In the genomic region with DNA sequence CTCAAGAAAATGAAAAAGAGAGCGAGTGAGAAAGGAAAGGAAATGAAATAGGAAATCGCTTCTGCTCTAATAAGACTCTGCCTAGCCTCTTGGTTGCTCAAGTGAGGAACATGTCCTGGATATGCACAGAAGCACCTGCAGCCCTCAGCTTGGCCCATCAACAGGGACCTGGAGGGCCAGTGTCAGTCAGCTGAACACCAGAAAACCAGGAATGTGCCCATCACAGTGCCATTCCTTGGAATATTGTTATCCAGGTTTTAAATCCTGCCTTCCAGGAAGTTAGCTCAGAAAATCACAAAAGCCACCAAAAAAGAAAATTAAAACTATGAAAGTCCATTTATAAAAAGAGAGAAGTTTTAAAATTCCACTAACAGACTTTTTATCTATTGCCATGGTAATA, we compare ENCODE assay signal across 22 cellular contexts.
DNase-seq lines count a peak whose midpoint lies in the region; ATAC-seq and TF ChIP-seq lines count a peak whose summit lies in the region.
"Had no signal": no experiment of that assay in that cellular context is flagged by ENCODE, and none has a peak within 500 bp of the region (broad histone marks: within the 10 kb centered on the region; RNA-seq: fewer than 3 reads in every experiment).

No MANE protein-coding gene starts in this region.

- no peak overlapping the region for H3K27ac Mint-ChIP-seq in WTC11
- H3K27ac Mint-ChIP-seq in activated CD4-positive, alpha-beta memory T cell treated with anti-CD3 and anti-CD28 coated beads for 36 hours: no peak overlapping the region
- H3K27ac Mint-ChIP-seq: CD4-positive, alpha-beta memory T cell; IgD-negative memory B cell had no signal

- intact Hi-C loops in prostate gland (cut with DNase I): no loop called here
- intact Hi-C loops in activated CD4-positive, alpha-beta memory T cell treated with anti-CD3 and anti-CD28 coated beads for 36 hours (cut with micrococcal nuclease): no loop called here

- H3K27ac ChIP-seq in gastroesophageal sphincter (peak overlapping the region in 3 of 4 donors; percentile 50 to 78 (median 52)), rectal smooth muscle tissue (ENCODE audit: low read depth, low read length) (peak overlapping the region; percentile 95), prostate gland (no peak overlapping the region)

- WGBS in gastroesophageal sphincter (ENCODE audit: low coverage in 1 of 2), 2 donors: 100% methylated on average over 2 of the region's 2 CpGs; no CpG with 5 or more reads in 1 of the 2 donors
- 93% methylated on average over 2 of the region's 2 CpGs for WGBS in prostate gland

- peaks cover 6% of the 10 kb centered on the region for H3K36me3 Mint-ChIP-seq in WTC11
- H3K36me3 Mint-ChIP-seq in activated CD4-positive, alpha-beta memory T cell treated with anti-CD3 and anti-CD28 coated beads for 36 hours: no peaks in the 10 kb centered on the region
- H3K36me3 Mint-ChIP-seq: CD4-positive, alpha-beta memory T cell; IgD-negative memory B cell had no signal

- H3K4me1 ChIP-seq in gastroesophageal sphincter (peaks cover 0 to 31% (median 0%) of the 10 kb centered on the region in 3 donors), rectal smooth muscle tissue (ENCODE audit: control insufficient read depth, insufficient read depth, low read length) (peaks cover 17% of the 10 kb centered on the region), prostate gland (replicated peaks) (no peaks in the 10 kb centered on the region)
- H3K4me1 ChIP-seq: BE2C, Caco-2 had no signal

- H3K9ac ChIP-seq in rectal smooth muscle tissue (ENCODE audit: low read length): no peak overlapping the region
- H3K9ac ChIP-seq: SK-N-SH had no signal

- H3K36me3 ChIP-seq in gastroesophageal sphincter (no peaks in the 10 kb centered on the region), rectal smooth muscle tissue (ENCODE audit: control insufficient read depth, insufficient read depth, low read length) (no peaks in the 10 kb centered on the region), prostate gland (no peaks in the 10 kb centered on the region)
- H3K36me3 ChIP-seq: BE2C had no signal

- H3K9me3 Mint-ChIP-seq in WTC11: peaks cover 8% of the 10 kb centered on the region
- H3K9me3 Mint-ChIP-seq in activated CD4-positive, alpha-beta memory T cell treated with anti-CD3 and anti-CD28 coated beads for 36 hours: peaks cover 3% of the 10 kb centered on the region

- no peak for TF ChIP-seq EP300 in gastroesophageal sphincter (IDR thresholded peaks at IDR 0.05)

- H3K4me3 ChIP-seq in gastroesophageal sphincter: no peak overlapping the region
- H3K4me3 ChIP-seq in rectal smooth muscle tissue (ENCODE audit: low read length): peak overlapping the region; percentile 34
- no peak overlapping the region for H3K4me3 ChIP-seq in prostate gland

- CTCF ChIA-PET in WTC11 (lab: Charles Lee): no interaction called here
- CTCF ChIA-PET in activated CD4-positive, alpha-beta memory T cell treated with anti-CD3 and anti-CD28 coated beads for 36 hours (lab: Charles Lee): no interaction called here

- H3K9me3 ChIP-seq in gastroesophageal sphincter (no peaks in the 10 kb centered on the region), prostate gland (no peaks in the 10 kb centered on the region)
- H3K9me3 ChIP-seq: BE2C, Caco-2, SK-N-SH had no signal

- ATAC-seq in WTC11 (no peak), gastroesophageal sphincter (no peak), HG02610 (IDR thresholded peaks at IDR 0.05; ENCODE audit: unreplicated experiment) (no peak)
- ATAC-seq: Panc1 had no signal

- TF ChIP-seq CTCF in WTC11 (IDR thresholded peaks at IDR 0.05): no peak
- TF ChIP-seq CTCF in gastroesophageal sphincter (IDR thresholded peaks at IDR 0.05): no peak
- TF ChIP-seq CTCF in prostate gland (IDR thresholded peaks at IDR 0.05): no peak

- DNase-seq in WTC11 (ENCODE audit: low spot score) (no peak), amygdala (lab: John Stamatoyannopoulos, UW) (no peak), prostate gland (ENCODE audit: low spot score) (no peak)
- no peak for DNase-seq in activated CD4-positive, alpha-beta memory T cell treated with anti-CD3 and anti-CD28 coated beads for 36 hours
- DNase-seq: BE2C; Caco-2; CD4-positive, alpha-beta memory T cell; DMS153; GOT3; HCEC 1CT; NCI-H1105; NCI-H2029 treated with DMSO at 0.1 percent for 48 hours; NCI-H226; NCI-H510A treated with DMSO at 0.1 percent for 48 hours; NCI-H82; SIG-M5; SK-N-SH had no signal

- TF ChIP-seq POLR2A in gastroesophageal sphincter (IDR thresholded peaks at IDR 0.05) (no peak), prostate gland (IDR thresholded peaks at IDR 0.05) (no peak)

- no peak overlapping the region for H3K4me3 Mint-ChIP-seq in WTC11
- no peak overlapping the region for H3K4me3 Mint-ChIP-seq in activated CD4-positive, alpha-beta memory T cell treated with anti-CD3 and anti-CD28 coated beads for 36 hours
- H3K4me3 Mint-ChIP-seq: CD4-positive, alpha-beta memory T cell; IgD-negative memory B cell had no signal

- H3K27me3 Mint-ChIP-seq in WTC11 (ENCODE audit: low read depth): no peaks in the 10 kb centered on the region
- no peaks in the 10 kb centered on the region for H3K27me3 Mint-ChIP-seq in activated CD4-positive, alpha-beta memory T cell treated with anti-CD3 and anti-CD28 coated beads for 36 hours

- peaks cover 6% of the 10 kb centered on the region for H3K4me1 Mint-ChIP-seq in WTC11
- no peaks in the 10 kb centered on the region for H3K4me1 Mint-ChIP-seq in activated CD4-positive, alpha-beta memory T cell treated with anti-CD3 and anti-CD28 coated beads for 36 hours (ENCODE audit: low read depth)
- H3K4me1 Mint-ChIP-seq: CD4-positive, alpha-beta memory T cell; IgD-negative memory B cell had no signal

- H3K27me3 ChIP-seq in gastroesophageal sphincter (no peaks in the 10 kb centered on the region), rectal smooth muscle tissue (ENCODE audit: control insufficient read depth, insufficient read depth, low read length) (no peaks in the 10 kb centered on the region), prostate gland (replicated peaks; ENCODE audit: insufficient read depth) (no peaks in the 10 kb centered on the region)
- H3K27me3 ChIP-seq: BE2C had no signal

- POLR2A ChIA-PET in WTC11 (lab: Charles Lee): no interaction called here
- POLR2A ChIA-PET in activated CD4-positive, alpha-beta memory T cell treated with anti-CD3 and anti-CD28 coated beads for 36 hours (lab: Charles Lee): no interaction called here

TF ChIP-seq in WTC11, 78 proteins besides CTCF, POLR2A, EP300 and RAD21:
- no peak for TF ChIP-seq FOXJ3 (CRISPR knock-in tag; IDR thresholded peaks at IDR 0.05; ENCODE audit: borderline replicate concordance)
- TF ChIP-seq, protein P1, sequence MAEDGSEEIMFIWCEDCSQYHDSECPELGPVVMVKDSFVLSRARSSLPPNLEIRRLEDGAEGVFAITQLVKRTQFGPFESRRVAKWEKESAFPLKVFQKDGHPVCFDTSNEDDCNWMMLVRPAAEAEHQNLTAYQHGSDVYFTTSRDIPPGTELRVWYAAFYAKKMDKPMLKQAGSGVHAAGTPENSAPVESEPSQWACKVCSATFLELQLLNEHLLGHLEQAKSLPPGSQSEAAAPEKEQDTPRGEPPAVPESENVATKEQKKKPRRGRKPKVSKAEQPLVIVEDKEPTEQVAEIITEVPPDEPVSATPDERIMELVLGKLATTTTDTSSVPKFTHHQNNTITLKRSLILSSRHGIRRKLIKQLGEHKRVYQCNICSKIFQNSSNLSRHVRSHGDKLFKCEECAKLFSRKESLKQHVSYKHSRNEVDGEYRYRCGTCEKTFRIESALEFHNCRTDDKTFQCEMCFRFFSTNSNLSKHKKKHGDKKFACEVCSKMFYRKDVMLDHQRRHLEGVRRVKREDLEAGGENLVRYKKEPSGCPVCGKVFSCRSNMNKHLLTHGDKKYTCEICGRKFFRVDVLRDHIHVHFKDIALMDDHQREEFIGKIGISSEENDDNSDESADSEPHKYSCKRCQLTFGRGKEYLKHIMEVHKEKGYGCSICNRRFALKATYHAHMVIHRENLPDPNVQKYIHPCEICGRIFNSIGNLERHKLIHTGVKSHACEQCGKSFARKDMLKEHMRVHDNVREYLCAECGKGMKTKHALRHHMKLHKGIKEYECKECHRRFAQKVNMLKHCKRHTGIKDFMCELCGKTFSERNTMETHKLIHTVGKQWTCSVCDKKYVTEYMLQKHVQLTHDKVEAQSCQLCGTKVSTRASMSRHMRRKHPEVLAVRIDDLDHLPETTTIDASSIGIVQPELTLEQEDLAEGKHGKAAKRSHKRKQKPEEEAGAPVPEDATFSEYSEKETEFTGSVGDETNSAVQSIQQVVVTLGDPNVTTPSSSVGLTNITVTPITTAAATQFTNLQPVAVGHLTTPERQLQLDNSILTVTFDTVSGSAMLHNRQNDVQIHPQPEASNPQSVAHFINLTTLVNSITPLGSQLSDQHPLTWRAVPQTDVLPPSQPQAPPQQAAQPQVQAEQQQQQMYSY (CRISPR knock-in tag; IDR thresholded peaks at IDR 0.05): peak; percentile 85

Comparison
In these comparisons a context has a peak if more than half of its experiments do, and no peak if none do; other contexts are left out.
1. H3K27ac ChIP-seq: peak in gastroesophageal sphincter (3 of 4) and rectal smooth muscle tissue (single experiment); none in prostate gland (0 of 2).